1 cellular context compared by ENCODE assay signal in genomic region chr1:37741130-37741529, GRCh38.
TF ChIP-seq lines count a peak whose summit lies in the region.

No MANE protein-coding gene starts in this region.

TF ChIP-seq in IMR-90, 13 proteins besides CTCF, POLR2A, EP300 and RAD21:
- TF ChIP-seq MAFK (IDR thresholded peaks at IDR 0.05; ENCODE audit: low read depth, low read length): no peak
- TF ChIP-seq RFX5 (IDR thresholded peaks at IDR 0.05; ENCODE audit: low read depth, low read length): no peak
- no peak for TF ChIP-seq ELK1 (IDR thresholded peaks at IDR 0.05; ENCODE audit: borderline replicate concordance, low read depth, low read length)
- TF ChIP-seq MAZ (IDR thresholded peaks at IDR 0.05; ENCODE audit: borderline replicate concordance, low read depth, low read length): no peak
- no peak for TF ChIP-seq BHLHE40 (IDR thresholded peaks at IDR 0.05; ENCODE audit: low read depth, low read length)
- no peak for TF ChIP-seq RCOR1 (IDR thresholded peaks at IDR 0.05; ENCODE audit: insufficient replicate concordance, low read length)
- TF ChIP-seq MXI1 (IDR thresholded peaks at IDR 0.05; ENCODE audit: borderline replicate concordance, low read depth, low read length): no peak
- TF ChIP-seq SMC3 (IDR thresholded peaks at IDR 0.05; ENCODE audit: low read depth, low read length): no peak
- no peak for TF ChIP-seq FOS (IDR thresholded peaks at IDR 0.05; ENCODE audit: low read depth, low read length)
- no peak for TF ChIP-seq USF2 (IDR thresholded peaks at IDR 0.05; ENCODE audit: low read depth, low read length)
- no peak for TF ChIP-seq CHD1 (IDR thresholded peaks at IDR 0.05; ENCODE audit: low read depth, low read length)
- no peak for TF ChIP-seq CEBPB (IDR thresholded peaks at IDR 0.05; ENCODE audit: low read depth, low read length)
- no peak for TF ChIP-seq NFE2L2 (IDR thresholded peaks at IDR 0.05; ENCODE audit: low read depth, low read length)
